16 cellular contexts compared by ENCODE assay signal in genomic region chr5:111553889-111554288, GRCh38. TPM values are rescaled to one million over a fixed set of nuclear protein-coding genes. Genes with fewer than 3 reads are reported as not detected.
DNase-seq lines count a peak whose midpoint lies in the region; ATAC-seq, FAIRE-seq and TF ChIP-seq lines count a peak whose summit lies in the region.
"Had no signal": no experiment of that assay in that cellular context is flagged by ENCODE, and none has a peak within 500 bp of the region (broad histone marks: within the 10 kb centered on the region; RNA-seq: fewer than 3 reads in every experiment).

No MANE protein-coding gene starts in this region.

- H3K79me2 ChIP-seq in K562 (ENCODE audit: control insufficient read depth, insufficient read depth, low read length), result no peaks in the 10 kb centered on the region
- H3K79me2 ChIP-seq in endothelial cell of umbilical vein (ENCODE audit: control insufficient read depth, insufficient read depth, low read length), result no peaks in the 10 kb centered on the region

- H4K20me1 ChIP-seq in K562 (replicated peaks; ENCODE audit: control insufficient read depth, insufficient read depth, low read length) (no peaks in the 10 kb centered on the region), endothelial cell of umbilical vein (replicated peaks; ENCODE audit: control insufficient read depth, extremely low read depth, insufficient read depth, low read length) (no peaks in the 10 kb centered on the region)

- no peak for TF ChIP-seq EP300 in K562 (IDR thresholded peaks at IDR 0.05; ENCODE audit: low read length)

- DNase-seq in GM12892 (ENCODE audit: insufficient read length) (no peak), OCI-M1 (lab: John Stamatoyannopoulos, UW) (peak; percentile 8), K562 (ENCODE audit: extremely low read depth in 1 of 4, low spot score in 3 of 4) (no peak), endothelial cell of umbilical vein (ENCODE audit: low read depth, low spot score) (peak; percentile 37), CD1c-positive myeloid dendritic cell (ENCODE audit: extremely low spot score) (no peak)
- DNase-seq in activated naive CD8-positive, alpha-beta T cell treated with anti-CD3 and anti-CD28 coated beads for 36 hours, result no peak
- no peak for DNase-seq in activated CD8-positive, alpha-beta memory T cell treated with anti-CD3 and anti-CD28 coated beads, Interleukin-2, amount 50 U/mL, for 48 hours
- DNase-seq: Caco-2; CD8-positive, alpha-beta memory T cell; DMS53; GF-D8; H9 had no signal

- no peak overlapping the region for H3K4me3 ChIP-seq in K562
- no peak overlapping the region for H3K4me3 ChIP-seq in endothelial cell of umbilical vein (replicated peaks in 1 of 3; ENCODE audit: insufficient read depth in 1 of 3, low read depth in 1 of 3, low read length in 3 of 3)
- H3K4me3 ChIP-seq: GM23338 had no signal

- FAIRE-seq in GM12892 (lab: Jason Lieb, UNC), result peak; percentile 21
- no peak for FAIRE-seq in K562 (lab: Jason Lieb, UNC)
- no peak for FAIRE-seq in endothelial cell of umbilical vein (lab: Jason Lieb, UNC)

- TF ChIP-seq CTCF in K562 (IDR thresholded peaks at IDR 0.05 in 2 of 3, conservative IDR thresholded peaks at IDR 0.05 in 1 of 3; ENCODE audit: insufficient read depth in 2 of 3, low read depth in 1 of 3, low read length in 3 of 3) (no peak), endothelial cell of umbilical vein (IDR thresholded peaks at IDR 0.05; ENCODE audit: extremely low read depth in 1 of 2, insufficient read depth in 1 of 2, low read depth in 1 of 2, low read length in 2 of 2) (no peak)

- in situ Hi-C loops in K562 (cut with MboI), result no loop called here

- H3K9ac ChIP-seq in K562 (ENCODE audit: insufficient read depth in 1 of 2, low read depth in 2 of 2, low read length in 2 of 2) (no peak overlapping the region), endothelial cell of umbilical vein (replicated peaks; ENCODE audit: extremely low read depth, insufficient read depth, low read length) (no peak overlapping the region)

- no peaks in the 10 kb centered on the region for H3K9me1 ChIP-seq in K562 (ENCODE audit: control insufficient read depth, insufficient read depth, low read length)
- H3K9me1 ChIP-seq in endothelial cell of umbilical vein (replicated peaks; ENCODE audit: control insufficient read depth, extremely low read depth, insufficient read depth, low read length), result no peaks in the 10 kb centered on the region

- TF ChIP-seq RAD21 in K562 (CRISPR knock-in tag; conservative IDR thresholded peaks at IDR 0.05 in 1 of 2, IDR thresholded peaks at IDR 0.05 in 1 of 2), result no peak

- intact Hi-C loops in K562 (cut with micrococcal nuclease) (loop anchor here (5.0 kb wide), 2 partner anchors 143 to 397 kb away; no protein-coding TSS in a partner anchor), endothelial cell of umbilical vein (cut with micrococcal nuclease) (loop anchor here (5.0 to 10.0 kb wide), 2 partner anchors 608 to 861 kb away; partner anchors contain the start of gene EPB41L4A)

- no peaks in the 10 kb centered on the region for H3K36me3 ChIP-seq in K562 (ENCODE audit: control insufficient read depth, insufficient read depth, low read length)
- H3K36me3 ChIP-seq in endothelial cell of umbilical vein (ENCODE audit: control insufficient read depth in 2 of 2, extremely low read depth in 1 of 2, insufficient read depth in 2 of 2, low read length in 2 of 2), result no peaks in the 10 kb centered on the region

- H3K27me3 ChIP-seq in K562 (ENCODE audit: control insufficient read depth in 2 of 2, insufficient read depth in 2 of 2, low read length in 2 of 2) (0 out of 5 replicates have a peak, but pooled peaks cover 0 to 2% of the 10 kb centered on the region in 2 experiments), endothelial cell of umbilical vein (ENCODE audit: control insufficient read depth in 2 of 2, insufficient read depth in 2 of 2, low read length in 2 of 2) (no peaks in the 10 kb centered on the region)

- no peak overlapping the region for H3K27ac ChIP-seq in K562 (ENCODE audit: extremely low read depth, low read depth, low read length)
- no peak overlapping the region for H3K27ac ChIP-seq in endothelial cell of umbilical vein (ENCODE audit: insufficient read depth, low read depth, low read length)

- CTCF ChIA-PET in K562 (lab: Yijun Ruan, JAX; ENCODE audit: low intra/inter-chr PET ratio), result no interaction called here
- CTCF ChIA-PET in endothelial cell of umbilical vein (lab: Charles Lee), result interaction anchor here (4.5 to 4.8 kb wide), 2 partner anchors 9 to 144 kb away, joined by 87 to 116 read pairs; no protein-coding TSS in a partner anchor

- no peaks in the 10 kb centered on the region for H3K9me3 Mint-ChIP-seq in activated naive CD8-positive, alpha-beta T cell treated with anti-CD3 and anti-CD28 coated beads for 36 hours
- H3K9me3 Mint-ChIP-seq: CD8-positive, alpha-beta memory T cell; GM23338; IgD-negative memory B cell had no signal

- H3K4me2 ChIP-seq in K562 (ENCODE audit: insufficient read depth, low read length) (no peak overlapping the region; the same call in 1 of the 2 replicates), endothelial cell of umbilical vein (ENCODE audit: insufficient read depth, low read length) (no peak overlapping the region)
- H3K4me2 ChIP-seq: GM23338 had no signal

- POLR2A ChIA-PET in K562 (lab: Yijun Ruan, JAX), result no interaction called here
- POLR2A ChIA-PET in endothelial cell of umbilical vein (lab: Charles Lee), result no interaction called here

- H3K27me3 Mint-ChIP-seq in activated naive CD8-positive, alpha-beta T cell treated with anti-CD3 and anti-CD28 coated beads for 36 hours, result no peaks in the 10 kb centered on the region

- TF ChIP-seq POLR2A in GM12892 (IDR thresholded peaks at IDR 0.05; ENCODE audit: low read depth, low read length) (no peak), K562 (conservative IDR thresholded peaks at IDR 0.05) (no peak), endothelial cell of umbilical vein (IDR thresholded peaks at IDR 0.05; ENCODE audit: low read depth, low read length) (no peak)

- no peak overlapping the region for H3K4me3 Mint-ChIP-seq in activated naive CD8-positive, alpha-beta T cell treated with anti-CD3 and anti-CD28 coated beads for 36 hours
- H3K4me3 Mint-ChIP-seq: CD14-positive monocyte; CD8-positive, alpha-beta memory T cell; GM23338; H9; IgD-negative memory B cell had no signal

- H3K9me3 ChIP-seq in K562 (replicated peaks; ENCODE audit: control insufficient read depth, insufficient read depth, low read depth, low read length) (no peaks in the 10 kb centered on the region), endothelial cell of umbilical vein (replicated peaks; ENCODE audit: control insufficient read depth, insufficient read depth, low read length) (no peaks in the 10 kb centered on the region)
- H3K9me3 ChIP-seq: Caco-2 had no signal

- H3K4me1 ChIP-seq in K562 (replicated peaks in 1 of 2; ENCODE audit: control insufficient read depth in 2 of 2, insufficient read depth in 2 of 2, low read length in 2 of 2) (peaks cover 0 to 3% of the 10 kb centered on the region in 2 experiments; a peak in 1 of 5 replicates), endothelial cell of umbilical vein (ENCODE audit: control insufficient read depth, extremely low read depth, insufficient read depth, low read length) (peaks cover 35% of the 10 kb centered on the region)
- H3K4me1 ChIP-seq: Caco-2 had no signal

- H3K4me1 Mint-ChIP-seq in activated naive CD8-positive, alpha-beta T cell treated with anti-CD3 and anti-CD28 coated beads for 36 hours, result peaks cover 28% of the 10 kb centered on the region

- H2AFZ ChIP-seq in K562 (ENCODE audit: low read depth, low read length), result peak overlapping the region; percentile 55; the same call in 1 of the 2 replicates
- H2AFZ ChIP-seq in endothelial cell of umbilical vein (ENCODE audit: low read depth, low read length), result no peak overlapping the region
- H2AFZ ChIP-seq: GM23338 had no signal

- ATAC-seq in K562 (peak; percentile 54; the same call in 2 of the 3 replicates), HG02610 (IDR thresholded peaks at IDR 0.05; ENCODE audit: unreplicated experiment) (no peak)
- ATAC-seq: GM23338 had no signal

- BruUV-seq in K562 (replicated peaks; lab: Mats Ljungman, UMichigan), result no TSS peak
- BruUV-seq in endothelial cell of umbilical vein (replicated peaks; lab: Mats Ljungman, UMichigan), result no TSS peak

- H3K36me3 Mint-ChIP-seq in activated naive CD8-positive, alpha-beta T cell treated with anti-CD3 and anti-CD28 coated beads for 36 hours, result no peaks in the 10 kb centered on the region
- H3K36me3 Mint-ChIP-seq: CD14-positive monocyte; CD8-positive, alpha-beta memory T cell; IgD-negative memory B cell had no signal

- dilution Hi-C loops in endothelial cell of umbilical vein (cut with MboI; ENCODE audit: extremely low pct_ligation_motif_present, low sequenced_read_pairs), result no loop called here

- H3K27ac Mint-ChIP-seq in activated naive CD8-positive, alpha-beta T cell treated with anti-CD3 and anti-CD28 coated beads for 36 hours, result no peak overlapping the region
- H3K27ac Mint-ChIP-seq: CD8-positive, alpha-beta memory T cell; GM23338; H9; IgD-negative memory B cell had no signal

RNA-seq across cellular contexts. Expression of gene STARD4, which starts 41.6 kb away (rescaled TPM):
- polyA plus RNA-seq in GM12892 (2012; ENCODE audit: missing spikeins), result 73.0 TPM
- total RNA-seq in K562 (2011; cell fraction: chromatin; rRNA removed; ENCODE audit: low replicate concordance), result 59.7 and 137 TPM in 2 replicates
- total RNA-seq in K562 (2011; cell fraction: nucleolus; rRNA removed), result 35.4 and 44.6 TPM in 2 replicates
- total RNA-seq in K562 (2011; cell fraction: nucleoplasm; rRNA removed), result 95.2 and 164 TPM in 2 replicates
- total RNA-seq in K562 (2014; rRNA removed) (28.8 and 30.7 TPM in 2 replicates), K562 (2014; rRNA removed; fragmentation: Illumina TruSeq; extraction: Trizol) (53.3 and 67.6 TPM in 2 replicates), K562 (2015; rRNA removed; fragmentation: Illumina TruSeq; extraction: Trizol) (31.6 and 39.5 TPM in 2 replicates), K562 (2021) (34.1 and 41.6 TPM in 2 replicates), endothelial cell of umbilical vein (77.1 and 87.8 TPM in 2 replicates)
- polyA plus RNA-seq in K562 (2011; rRNA removed) (79.0 and 88.0 TPM in 2 replicates), K562 (2014; fragmentation: Illumina TruSeq; extraction: Trizol) (34.0 and 36.1 TPM in 2 replicates), K562 (2014; fragmentation: Nextera tagmentation; extraction: Ambion mirVana) (10 to 100 TPM; 28.4 to 33.3 TPM), K562 (2014; rRNA removed) (33.7 and 35.9 TPM in 2 replicates), endothelial cell of umbilical vein (21.4 and 33.6 TPM in 2 replicates)
- polyA plus RNA-seq in K562 (2011; cell fraction: cytosol; rRNA removed), result 17.0 and 52.8 TPM in 2 replicates
- 102 and 118 TPM in 2 replicates for polyA plus RNA-seq in K562 (2011; cell fraction: nucleus; rRNA removed)
- polyA plus RNA-seq in K562 (2012), result 30.2 and 41.5 TPM in 2 replicates
- polyA minus RNA-seq in K562 (2011; rRNA and poly(A)+ RNA removed), result 88.2 and 104 TPM in 2 replicates
- 33.3 and 43.1 TPM in 2 replicates for polyA minus RNA-seq in K562 (2011; cell fraction: cytosol; rRNA and poly(A)+ RNA removed)
- polyA minus RNA-seq in K562 (2011; cell fraction: nucleus; rRNA and poly(A)+ RNA removed), result 48.9 and 89.9 TPM in 2 replicates
- polyA plus RNA-seq in endothelial cell of umbilical vein (2011; cell fraction: cytosol; rRNA removed), result 27.3 and 31.1 TPM in 2 replicates
- polyA plus RNA-seq in endothelial cell of umbilical vein (2011; cell fraction: nucleus; rRNA removed), result 78.7 and 99.1 TPM in 2 replicates
- polyA plus RNA-seq in endothelial cell of umbilical vein (2012), result 50.3 and 51.5 TPM in 2 replicates
- polyA minus RNA-seq in endothelial cell of umbilical vein, result 57.6 and 73.6 TPM in 2 replicates
- 12.3 TPM for polyA minus RNA-seq in endothelial cell of umbilical vein (2011; cell fraction: cytosol; rRNA and poly(A)+ RNA removed)
- polyA minus RNA-seq in endothelial cell of umbilical vein (2011; cell fraction: nucleus; rRNA and poly(A)+ RNA removed), result 63.8 and 122 TPM in 2 replicates
- 10 to 100 TPM; 71.6 to 71.8 TPM for total RNA-seq in activated naive CD8-positive, alpha-beta T cell treated with anti-CD3 and anti-CD28 coated beads for 36 hours

Comparison
In these comparisons a context has a peak if more than half of its experiments do, and no peak if none do; other contexts are left out.
1. DNase-seq: peak in OCI-M1 (single experiment) and endothelial cell of umbilical vein (single experiment); none in GM12892 (single experiment), K562 (0 of 4), CD1c-positive myeloid dendritic cell (single experiment), activated naive CD8-positive, alpha-beta T cell treated with anti-CD3 and anti-CD28 coated beads for 36 hours (single experiment) and activated CD8-positive, alpha-beta memory T cell treated with anti-CD3 and anti-CD28 coated beads, Interleukin-2, amount 50 U/mL, for 48 hours (single experiment).